1 cellular context compared by ENCODE assay signal in the genomic region with DNA sequence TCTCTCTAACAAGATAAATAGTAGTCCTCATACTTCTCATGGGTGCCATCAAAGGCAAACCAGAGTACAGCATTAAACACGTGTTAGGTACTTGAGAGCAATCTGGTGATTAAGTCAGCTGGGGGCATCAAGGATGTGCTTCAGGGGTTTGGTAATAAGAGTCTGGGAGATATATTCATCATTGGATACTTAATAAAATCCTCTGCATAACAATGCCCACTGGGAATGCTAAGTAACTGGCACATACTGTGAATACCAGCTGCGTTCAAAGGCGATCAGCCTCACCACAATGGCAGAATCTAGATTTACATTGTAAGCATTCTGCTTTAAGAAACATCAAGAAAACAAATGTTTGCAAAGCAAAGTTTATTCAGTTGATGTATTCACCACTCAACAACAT.
TF ChIP-seq lines count a peak whose summit lies in the region.

No MANE protein-coding gene starts in this region.

TF ChIP-seq in H1, 55 proteins besides CTCF, POLR2A, EP300 and RAD21 (continued from another document):
- TF ChIP-seq, protein P1, sequence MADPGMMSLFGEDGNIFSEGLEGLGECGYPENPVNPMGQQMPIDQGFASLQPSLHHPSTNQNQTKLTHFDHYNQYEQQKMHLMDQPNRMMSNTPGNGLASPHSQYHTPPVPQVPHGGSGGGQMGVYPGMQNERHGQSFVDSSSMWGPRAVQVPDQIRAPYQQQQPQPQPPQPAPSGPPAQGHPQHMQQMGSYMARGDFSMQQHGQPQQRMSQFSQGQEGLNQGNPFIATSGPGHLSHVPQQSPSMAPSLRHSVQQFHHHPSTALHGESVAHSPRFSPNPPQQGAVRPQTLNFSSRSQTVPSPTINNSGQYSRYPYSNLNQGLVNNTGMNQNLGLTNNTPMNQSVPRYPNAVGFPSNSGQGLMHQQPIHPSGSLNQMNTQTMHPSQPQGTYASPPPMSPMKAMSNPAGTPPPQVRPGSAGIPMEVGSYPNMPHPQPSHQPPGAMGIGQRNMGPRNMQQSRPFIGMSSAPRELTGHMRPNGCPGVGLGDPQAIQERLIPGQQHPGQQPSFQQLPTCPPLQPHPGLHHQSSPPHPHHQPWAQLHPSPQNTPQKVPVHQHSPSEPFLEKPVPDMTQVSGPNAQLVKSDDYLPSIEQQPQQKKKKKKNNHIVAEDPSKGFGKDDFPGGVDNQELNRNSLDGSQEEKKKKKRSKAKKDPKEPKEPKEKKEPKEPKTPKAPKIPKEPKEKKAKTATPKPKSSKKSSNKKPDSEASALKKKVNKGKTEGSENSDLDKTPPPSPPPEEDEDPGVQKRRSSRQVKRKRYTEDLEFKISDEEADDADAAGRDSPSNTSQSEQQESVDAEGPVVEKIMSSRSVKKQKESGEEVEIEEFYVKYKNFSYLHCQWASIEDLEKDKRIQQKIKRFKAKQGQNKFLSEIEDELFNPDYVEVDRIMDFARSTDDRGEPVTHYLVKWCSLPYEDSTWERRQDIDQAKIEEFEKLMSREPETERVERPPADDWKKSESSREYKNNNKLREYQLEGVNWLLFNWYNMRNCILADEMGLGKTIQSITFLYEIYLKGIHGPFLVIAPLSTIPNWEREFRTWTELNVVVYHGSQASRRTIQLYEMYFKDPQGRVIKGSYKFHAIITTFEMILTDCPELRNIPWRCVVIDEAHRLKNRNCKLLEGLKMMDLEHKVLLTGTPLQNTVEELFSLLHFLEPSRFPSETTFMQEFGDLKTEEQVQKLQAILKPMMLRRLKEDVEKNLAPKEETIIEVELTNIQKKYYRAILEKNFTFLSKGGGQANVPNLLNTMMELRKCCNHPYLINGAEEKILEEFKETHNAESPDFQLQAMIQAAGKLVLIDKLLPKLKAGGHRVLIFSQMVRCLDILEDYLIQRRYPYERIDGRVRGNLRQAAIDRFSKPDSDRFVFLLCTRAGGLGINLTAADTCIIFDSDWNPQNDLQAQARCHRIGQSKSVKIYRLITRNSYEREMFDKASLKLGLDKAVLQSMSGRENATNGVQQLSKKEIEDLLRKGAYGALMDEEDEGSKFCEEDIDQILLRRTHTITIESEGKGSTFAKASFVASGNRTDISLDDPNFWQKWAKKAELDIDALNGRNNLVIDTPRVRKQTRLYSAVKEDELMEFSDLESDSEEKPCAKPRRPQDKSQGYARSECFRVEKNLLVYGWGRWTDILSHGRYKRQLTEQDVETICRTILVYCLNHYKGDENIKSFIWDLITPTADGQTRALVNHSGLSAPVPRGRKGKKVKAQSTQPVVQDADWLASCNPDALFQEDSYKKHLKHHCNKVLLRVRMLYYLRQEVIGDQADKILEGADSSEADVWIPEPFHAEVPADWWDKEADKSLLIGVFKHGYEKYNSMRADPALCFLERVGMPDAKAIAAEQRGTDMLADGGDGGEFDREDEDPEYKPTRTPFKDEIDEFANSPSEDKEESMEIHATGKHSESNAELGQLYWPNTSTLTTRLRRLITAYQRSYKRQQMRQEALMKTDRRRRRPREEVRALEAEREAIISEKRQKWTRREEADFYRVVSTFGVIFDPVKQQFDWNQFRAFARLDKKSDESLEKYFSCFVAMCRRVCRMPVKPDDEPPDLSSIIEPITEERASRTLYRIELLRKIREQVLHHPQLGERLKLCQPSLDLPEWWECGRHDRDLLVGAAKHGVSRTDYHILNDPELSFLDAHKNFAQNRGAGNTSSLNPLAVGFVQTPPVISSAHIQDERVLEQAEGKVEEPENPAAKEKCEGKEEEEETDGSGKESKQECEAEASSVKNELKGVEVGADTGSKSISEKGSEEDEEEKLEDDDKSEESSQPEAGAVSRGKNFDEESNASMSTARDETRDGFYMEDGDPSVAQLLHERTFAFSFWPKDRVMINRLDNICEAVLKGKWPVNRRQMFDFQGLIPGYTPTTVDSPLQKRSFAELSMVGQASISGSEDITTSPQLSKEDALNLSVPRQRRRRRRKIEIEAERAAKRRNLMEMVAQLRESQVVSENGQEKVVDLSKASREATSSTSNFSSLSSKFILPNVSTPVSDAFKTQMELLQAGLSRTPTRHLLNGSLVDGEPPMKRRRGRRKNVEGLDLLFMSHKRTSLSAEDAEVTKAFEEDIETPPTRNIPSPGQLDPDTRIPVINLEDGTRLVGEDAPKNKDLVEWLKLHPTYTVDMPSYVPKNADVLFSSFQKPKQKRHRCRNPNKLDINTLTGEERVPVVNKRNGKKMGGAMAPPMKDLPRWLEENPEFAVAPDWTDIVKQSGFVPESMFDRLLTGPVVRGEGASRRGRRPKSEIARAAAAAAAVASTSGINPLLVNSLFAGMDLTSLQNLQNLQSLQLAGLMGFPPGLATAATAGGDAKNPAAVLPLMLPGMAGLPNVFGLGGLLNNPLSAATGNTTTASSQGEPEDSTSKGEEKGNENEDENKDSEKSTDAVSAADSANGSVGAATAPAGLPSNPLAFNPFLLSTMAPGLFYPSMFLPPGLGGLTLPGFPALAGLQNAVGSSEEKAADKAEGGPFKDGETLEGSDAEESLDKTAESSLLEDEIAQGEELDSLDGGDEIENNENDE (IDR thresholded peaks at IDR 0.05; ENCODE audit: insufficient replicate concordance, low read length) = no peak
- no peak for TF ChIP-seq CREB1 (IDR thresholded peaks at IDR 0.05)
- TF ChIP-seq, protein P2, sequence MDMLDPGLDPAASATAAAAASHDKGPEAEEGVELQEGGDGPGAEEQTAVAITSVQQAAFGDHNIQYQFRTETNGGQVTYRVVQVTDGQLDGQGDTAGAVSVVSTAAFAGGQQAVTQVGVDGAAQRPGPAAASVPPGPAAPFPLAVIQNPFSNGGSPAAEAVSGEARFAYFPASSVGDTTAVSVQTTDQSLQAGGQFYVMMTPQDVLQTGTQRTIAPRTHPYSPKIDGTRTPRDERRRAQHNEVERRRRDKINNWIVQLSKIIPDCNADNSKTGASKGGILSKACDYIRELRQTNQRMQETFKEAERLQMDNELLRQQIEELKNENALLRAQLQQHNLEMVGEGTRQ (IDR thresholded peaks at IDR 0.05; ENCODE audit: low read length) = no peak
- no peak for TF ChIP-seq KDM1A (IDR thresholded peaks at IDR 0.05; ENCODE audit: borderline replicate concordance, low read length)
- TF ChIP-seq POU5F1 (IDR thresholded peaks at IDR 0.05; ENCODE audit: low read depth, low read length) = 0 out of 2 replicates have a peak, but pooled peaks have one; percentile 22
- no peak for TF ChIP-seq SP4 (IDR thresholded peaks at IDR 0.05; ENCODE audit: low read length)
- TF ChIP-seq RBBP5 (IDR thresholded peaks at IDR 0.05; ENCODE audit: borderline replicate concordance, low read depth, low read length) = no peak
- TF ChIP-seq BRCA1 (IDR thresholded peaks at IDR 0.05; ENCODE audit: low read depth, low read length) = no peak
- no peak for TF ChIP-seq CBX8 (IDR thresholded peaks at IDR 0.05; ENCODE audit: borderline replicate concordance, low read depth, low read length)
- TF ChIP-seq KDM4A (IDR thresholded peaks at IDR 0.05; ENCODE audit: low read depth, low read length, severe bottlenecking) = no peak
- TF ChIP-seq, protein P3, sequence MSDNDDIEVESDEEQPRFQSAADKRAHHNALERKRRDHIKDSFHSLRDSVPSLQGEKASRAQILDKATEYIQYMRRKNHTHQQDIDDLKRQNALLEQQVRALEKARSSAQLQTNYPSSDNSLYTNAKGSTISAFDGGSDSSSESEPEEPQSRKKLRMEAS (IDR thresholded peaks at IDR 0.05) = no peak
- TF ChIP-seq POLR2AphosphoS5 (IDR thresholded peaks at IDR 0.05; ENCODE audit: low read depth, low read length) = no peak
- TF ChIP-seq SUZ12 (IDR thresholded peaks at IDR 0.05; ENCODE audit: low read length) = no peak
- TF ChIP-seq GABPA (IDR thresholded peaks at IDR 0.05; ENCODE audit: borderline replicate concordance, insufficient read depth, low read length) = no peak
- TF ChIP-seq, protein P4, sequence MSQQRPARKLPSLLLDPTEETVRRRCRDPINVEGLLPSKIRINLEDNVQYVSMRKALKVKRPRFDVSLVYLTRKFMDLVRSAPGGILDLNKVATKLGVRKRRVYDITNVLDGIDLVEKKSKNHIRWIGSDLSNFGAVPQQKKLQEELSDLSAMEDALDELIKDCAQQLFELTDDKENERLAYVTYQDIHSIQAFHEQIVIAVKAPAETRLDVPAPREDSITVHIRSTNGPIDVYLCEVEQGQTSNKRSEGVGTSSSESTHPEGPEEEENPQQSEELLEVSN (IDR thresholded peaks at IDR 0.05) = no peak
- no peak for TF ChIP-seq SRF (IDR thresholded peaks at IDR 0.05; ENCODE audit: low read depth, low read length)
- no peak for TF ChIP-seq ASH2L (IDR thresholded peaks at IDR 0.05; ENCODE audit: low read length)
